In the genomic region with DNA sequence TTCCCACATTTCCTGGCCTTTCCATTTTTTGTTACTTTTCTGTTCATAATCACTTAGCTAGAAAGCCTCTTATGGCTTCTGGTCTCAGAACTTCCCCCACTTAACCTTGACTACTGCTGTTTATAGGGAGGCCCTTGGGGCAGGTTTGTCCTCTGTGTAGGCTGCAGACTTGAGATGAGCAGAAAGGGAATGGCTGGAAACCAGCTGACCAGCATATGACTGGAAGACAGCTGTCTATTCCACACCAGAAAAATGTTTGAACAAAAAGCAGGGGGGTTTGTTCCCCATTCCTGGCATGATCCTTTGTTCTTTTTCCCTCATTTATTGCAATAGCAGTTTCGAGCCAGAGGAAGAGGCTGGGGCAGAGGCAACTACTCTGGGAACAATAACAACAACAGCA, we compare ENCODE assay signal across 1 cellular context.
TF ChIP-seq lines count a peak whose summit lies in the region.

No MANE protein-coding gene starts in this region.

TF ChIP-seq in HepG2, 621 proteins besides CTCF, POLR2A, EP300 and RAD21:
- TF ChIP-seq ZNF772 (CRISPR knock-in tag; IDR thresholded peaks at IDR 0.05) = no peak
- TF ChIP-seq ZNF343 (CRISPR knock-in tag; IDR thresholded peaks at IDR 0.05) = no peak
- TF ChIP-seq GRHL1 (CRISPR knock-in tag; conservative IDR thresholded peaks at IDR 0.05) = no peak
- TF ChIP-seq RNF2 (conservative IDR thresholded peaks at IDR 0.05; ENCODE audit: low read depth) = no peak
- TF ChIP-seq KLF16 (CRISPR knock-in tag; IDR thresholded peaks at IDR 0.05) = no peak
- no peak for TF ChIP-seq ZFP62 (CRISPR knock-in tag; IDR thresholded peaks at IDR 0.05)
- TF ChIP-seq, protein P1, sequence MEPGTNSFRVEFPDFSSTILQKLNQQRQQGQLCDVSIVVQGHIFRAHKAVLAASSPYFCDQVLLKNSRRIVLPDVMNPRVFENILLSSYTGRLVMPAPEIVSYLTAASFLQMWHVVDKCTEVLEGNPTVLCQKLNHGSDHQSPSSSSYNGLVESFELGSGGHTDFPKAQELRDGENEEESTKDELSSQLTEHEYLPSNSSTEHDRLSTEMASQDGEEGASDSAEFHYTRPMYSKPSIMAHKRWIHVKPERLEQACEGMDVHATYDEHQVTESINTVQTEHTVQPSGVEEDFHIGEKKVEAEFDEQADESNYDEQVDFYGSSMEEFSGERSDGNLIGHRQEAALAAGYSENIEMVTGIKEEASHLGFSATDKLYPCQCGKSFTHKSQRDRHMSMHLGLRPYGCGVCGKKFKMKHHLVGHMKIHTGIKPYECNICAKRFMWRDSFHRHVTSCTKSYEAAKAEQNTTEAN (CRISPR knock-in tag; conservative IDR thresholded peaks at IDR 0.05) = no peak
- no peak for TF ChIP-seq ZNF30 (CRISPR knock-in tag; IDR thresholded peaks at IDR 0.05)
- TF ChIP-seq, protein P2, sequence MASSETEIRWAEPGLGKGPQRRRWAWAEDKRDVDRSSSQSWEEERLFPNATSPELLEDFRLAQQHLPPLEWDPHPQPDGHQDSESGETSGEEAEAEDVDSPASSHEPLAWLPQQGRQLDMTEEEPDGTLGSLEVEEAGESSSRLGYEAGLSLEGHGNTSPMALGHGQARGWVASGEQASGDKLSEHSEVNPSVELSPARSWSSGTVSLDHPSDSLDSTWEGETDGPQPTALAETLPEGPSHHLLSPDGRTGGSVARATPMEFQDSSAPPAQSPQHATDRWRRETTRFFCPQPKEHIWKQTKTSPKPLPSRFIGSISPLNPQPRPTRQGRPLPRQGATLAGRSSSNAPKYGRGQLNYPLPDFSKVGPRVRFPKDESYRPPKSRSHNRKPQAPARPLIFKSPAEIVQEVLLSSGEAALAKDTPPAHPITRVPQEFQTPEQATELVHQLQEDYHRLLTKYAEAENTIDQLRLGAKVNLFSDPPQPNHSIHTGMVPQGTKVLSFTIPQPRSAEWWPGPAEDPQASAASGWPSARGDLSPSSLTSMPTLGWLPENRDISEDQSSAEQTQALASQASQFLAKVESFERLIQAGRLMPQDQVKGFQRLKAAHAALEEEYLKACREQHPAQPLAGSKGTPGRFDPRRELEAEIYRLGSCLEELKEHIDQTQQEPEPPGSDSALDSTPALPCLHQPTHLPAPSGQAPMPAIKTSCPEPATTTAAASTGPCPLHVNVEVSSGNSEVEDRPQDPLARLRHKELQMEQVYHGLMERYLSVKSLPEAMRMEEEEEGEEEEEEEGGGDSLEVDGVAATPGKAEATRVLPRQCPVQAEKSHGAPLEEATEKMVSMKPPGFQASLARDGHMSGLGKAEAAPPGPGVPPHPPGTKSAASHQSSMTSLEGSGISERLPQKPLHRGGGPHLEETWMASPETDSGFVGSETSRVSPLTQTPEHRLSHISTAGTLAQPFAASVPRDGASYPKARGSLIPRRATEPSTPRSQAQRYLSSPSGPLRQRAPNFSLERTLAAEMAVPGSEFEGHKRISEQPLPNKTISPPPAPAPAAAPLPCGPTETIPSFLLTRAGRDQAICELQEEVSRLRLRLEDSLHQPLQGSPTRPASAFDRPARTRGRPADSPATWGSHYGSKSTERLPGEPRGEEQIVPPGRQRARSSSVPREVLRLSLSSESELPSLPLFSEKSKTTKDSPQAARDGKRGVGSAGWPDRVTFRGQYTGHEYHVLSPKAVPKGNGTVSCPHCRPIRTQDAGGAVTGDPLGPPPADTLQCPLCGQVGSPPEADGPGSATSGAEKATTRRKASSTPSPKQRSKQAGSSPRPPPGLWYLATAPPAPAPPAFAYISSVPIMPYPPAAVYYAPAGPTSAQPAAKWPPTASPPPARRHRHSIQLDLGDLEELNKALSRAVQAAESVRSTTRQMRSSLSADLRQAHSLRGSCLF (CRISPR knock-in tag; IDR thresholded peaks at IDR 0.05; ENCODE audit: borderline replicate concordance) = no peak
- TF ChIP-seq ZHX2 (IDR thresholded peaks at IDR 0.05; ENCODE audit: low read depth) = no peak
- TF ChIP-seq ZHX2 (CRISPR knock-in tag; IDR thresholded peaks at IDR 0.05; ENCODE audit: borderline replicate concordance) = no peak
- no peak for TF ChIP-seq USF2 (IDR thresholded peaks at IDR 0.05; ENCODE audit: low read depth, low read length)
- no peak for TF ChIP-seq USF2 (CRISPR knock-in tag; IDR thresholded peaks at IDR 0.05; ENCODE audit: borderline replicate concordance)
- no peak for TF ChIP-seq MBNL3 (CRISPR knock-in tag; conservative IDR thresholded peaks at IDR 0.05)
- TF ChIP-seq, protein P3, sequence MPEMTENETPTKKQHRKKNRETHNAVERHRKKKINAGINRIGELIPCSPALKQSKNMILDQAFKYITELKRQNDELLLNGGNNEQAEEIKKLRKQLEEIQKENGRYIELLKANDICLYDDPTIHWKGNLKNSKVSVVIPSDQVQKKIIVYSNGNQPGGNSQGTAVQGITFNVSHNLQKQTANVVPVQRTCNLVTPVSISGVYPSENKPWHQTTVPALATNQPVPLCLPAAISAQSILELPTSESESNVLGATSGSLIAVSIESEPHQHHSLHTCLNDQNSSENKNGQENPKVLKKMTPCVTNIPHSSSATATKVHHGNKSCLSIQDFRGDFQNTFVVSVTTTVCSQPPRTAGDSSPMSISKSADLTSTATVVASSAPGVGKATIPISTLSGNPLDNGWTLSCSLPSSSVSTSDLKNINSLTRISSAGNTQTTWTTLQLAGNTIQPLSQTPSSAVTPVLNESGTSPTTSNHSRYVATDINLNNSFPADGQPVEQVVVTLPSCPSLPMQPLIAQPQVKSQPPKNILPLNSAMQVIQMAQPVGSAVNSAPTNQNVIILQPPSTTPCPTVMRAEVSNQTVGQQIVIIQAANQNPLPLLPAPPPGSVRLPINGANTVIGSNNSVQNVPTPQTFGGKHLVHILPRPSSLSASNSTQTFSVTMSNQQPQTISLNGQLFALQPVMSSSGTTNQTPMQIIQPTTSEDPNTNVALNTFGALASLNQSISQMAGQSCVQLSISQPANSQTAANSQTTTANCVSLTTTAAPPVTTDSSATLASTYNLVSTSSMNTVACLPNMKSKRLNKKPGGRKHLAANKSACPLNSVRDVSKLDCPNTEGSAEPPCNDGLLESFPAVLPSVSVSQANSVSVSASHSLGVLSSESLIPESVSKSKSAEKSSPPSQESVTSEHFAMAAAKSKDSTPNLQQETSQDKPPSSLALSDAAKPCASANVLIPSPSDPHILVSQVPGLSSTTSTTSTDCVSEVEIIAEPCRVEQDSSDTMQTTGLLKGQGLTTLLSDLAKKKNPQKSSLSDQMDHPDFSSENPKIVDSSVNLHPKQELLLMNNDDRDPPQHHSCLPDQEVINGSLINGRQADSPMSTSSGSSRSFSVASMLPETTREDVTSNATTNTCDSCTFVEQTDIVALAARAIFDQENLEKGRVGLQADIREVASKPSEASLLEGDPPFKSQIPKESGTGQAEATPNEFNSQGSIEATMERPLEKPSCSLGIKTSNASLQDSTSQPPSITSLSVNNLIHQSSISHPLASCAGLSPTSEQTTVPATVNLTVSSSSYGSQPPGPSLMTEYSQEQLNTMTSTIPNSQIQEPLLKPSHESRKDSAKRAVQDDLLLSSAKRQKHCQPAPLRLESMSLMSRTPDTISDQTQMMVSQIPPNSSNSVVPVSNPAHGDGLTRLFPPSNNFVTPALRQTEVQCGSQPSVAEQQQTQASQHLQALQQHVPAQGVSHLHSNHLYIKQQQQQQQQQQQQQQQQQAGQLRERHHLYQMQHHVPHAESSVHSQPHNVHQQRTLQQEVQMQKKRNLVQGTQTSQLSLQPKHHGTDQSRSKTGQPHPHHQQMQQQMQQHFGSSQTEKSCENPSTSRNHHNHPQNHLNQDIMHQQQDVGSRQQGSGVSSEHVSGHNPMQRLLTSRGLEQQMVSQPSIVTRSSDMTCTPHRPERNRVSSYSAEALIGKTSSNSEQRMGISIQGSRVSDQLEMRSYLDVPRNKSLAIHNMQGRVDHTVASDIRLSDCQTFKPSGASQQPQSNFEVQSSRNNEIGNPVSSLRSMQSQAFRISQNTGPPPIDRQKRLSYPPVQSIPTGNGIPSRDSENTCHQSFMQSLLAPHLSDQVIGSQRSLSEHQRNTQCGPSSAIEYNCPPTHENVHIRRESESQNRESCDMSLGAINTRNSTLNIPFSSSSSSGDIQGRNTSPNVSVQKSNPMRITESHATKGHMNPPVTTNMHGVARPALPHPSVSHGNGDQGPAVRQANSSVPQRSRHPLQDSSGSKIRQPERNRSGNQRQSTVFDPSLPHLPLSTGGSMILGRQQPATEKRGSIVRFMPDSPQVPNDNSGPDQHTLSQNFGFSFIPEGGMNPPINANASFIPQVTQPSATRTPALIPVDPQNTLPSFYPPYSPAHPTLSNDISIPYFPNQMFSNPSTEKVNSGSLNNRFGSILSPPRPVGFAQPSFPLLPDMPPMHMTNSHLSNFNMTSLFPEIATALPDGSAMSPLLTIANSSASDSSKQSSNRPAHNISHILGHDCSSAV (CRISPR knock-in tag; IDR thresholded peaks at IDR 0.05; ENCODE audit: borderline replicate concordance) = no peak
TF ChIP-seq in HepG2: peak in this region for 0.
